In the genomic region with DNA sequence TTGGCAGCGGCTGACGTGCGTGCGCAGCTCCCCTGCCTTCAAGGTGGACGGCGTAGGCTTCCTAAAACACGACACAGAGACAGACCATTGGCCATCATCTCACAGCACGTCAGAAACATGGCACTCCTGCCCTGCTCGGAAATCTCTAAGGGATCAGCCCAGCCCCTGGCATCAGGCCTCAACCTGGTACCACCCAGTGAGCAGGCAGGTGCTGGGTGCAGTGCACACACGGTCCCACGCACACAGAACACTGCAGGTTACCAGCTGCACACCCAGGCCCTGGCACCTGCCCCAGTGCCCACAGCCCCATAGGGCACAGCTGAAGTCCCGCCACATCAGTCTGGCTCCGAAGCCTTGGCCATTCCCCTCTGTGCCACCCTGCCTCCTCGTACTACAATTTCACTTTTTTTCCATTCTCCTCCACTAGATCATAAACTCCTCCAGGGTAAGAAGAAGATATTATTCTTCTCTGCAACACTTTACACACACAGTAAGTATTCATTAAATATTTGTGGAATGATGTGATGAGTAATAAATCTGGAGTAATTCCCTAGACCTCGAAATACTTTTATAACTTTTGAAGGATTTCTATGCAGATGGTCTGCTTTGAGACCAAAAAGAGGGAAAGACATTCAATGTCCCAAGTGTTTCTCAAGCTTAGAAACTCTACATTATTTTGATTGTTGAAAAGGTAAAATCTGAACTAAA, we compare ENCODE assay signal across 23 cellular contexts.
DNase-seq lines count a peak whose midpoint lies in the region; ATAC-seq and TF ChIP-seq lines count a peak whose summit lies in the region.
"Had no signal": no experiment of that assay in that cellular context is flagged by ENCODE, and none has a peak within 500 bp of the region (broad histone marks: within the 10 kb centered on the region; RNA-seq: fewer than 3 reads in every experiment).

No MANE protein-coding gene starts in this region.

- H3K4me3 ChIP-seq in right atrium auricular region = no peak overlapping the region
- H3K4me3 ChIP-seq in RWPE2 (ENCODE audit: severe bottlenecking) = no peak overlapping the region
- H3K4me3 ChIP-seq in aorta (ENCODE audit: low read length in 2 of 2) = no peak overlapping the region
- H3K4me3 ChIP-seq: A549, coronary artery, GM23338, lung, prostate gland, thoracic aorta had no signal

- H3K4me1 ChIP-seq in right atrium auricular region (no peaks in the 10 kb centered on the region), RWPE2 (ENCODE audit: insufficient read depth, poor library complexity, severe bottlenecking) (no peaks in the 10 kb centered on the region), aorta (ENCODE audit: control insufficient read depth in 1 of 2, insufficient read depth in 2 of 2, low read length in 2 of 2) (no peaks in the 10 kb centered on the region)
- H3K4me1 ChIP-seq: A549, prostate gland had no signal

- ATAC-seq in Right ventricle myocardium superior (ENCODE audit: poor library complexity) (no peak), RWPE2 (ENCODE audit: low read depth) (peak; percentile 17; the same call in 1 of the 3 replicates), aorta (ENCODE audit: low FRiP score) (peak; percentile 30)
- ATAC-seq: A549, GM23338 had no signal

- no peaks in the 10 kb centered on the region for H3K4me1 Mint-ChIP-seq in activated CD4-positive, alpha-beta T cell treated with anti-CD3 and anti-CD28 coated beads, Interleukin-2, amount 10 ng/mL, durations not matched to agents 24 days and 14 days
- H3K4me1 Mint-ChIP-seq: activated naive CD4-positive, alpha-beta T cell treated with anti-CD3 and anti-CD28 coated beads, Interleukin-2, amount 10 ng/mL, durations not matched to agents 7 days and 5 days; naive B cell had no signal

- H3K27me3 ChIP-seq in right atrium auricular region (no peaks in the 10 kb centered on the region), RWPE2 (ENCODE audit: insufficient read depth, poor library complexity, severe bottlenecking) (no peaks in the 10 kb centered on the region), aorta (ENCODE audit: control insufficient read depth in 1 of 2, insufficient read depth in 2 of 2, low read length in 1 of 2) (no peaks in the 10 kb centered on the region)

- H3K36me3 ChIP-seq in right atrium auricular region = peaks cover 81% of the 10 kb centered on the region
- H3K36me3 ChIP-seq in RWPE2 (ENCODE audit: low read depth) = peaks cover 38% of the 10 kb centered on the region
- peaks cover 5 to 17% of the 10 kb centered on the region in 2 donors for H3K36me3 ChIP-seq in aorta (ENCODE audit: control insufficient read depth in 1 of 2, insufficient read depth in 2 of 2, low read length in 1 of 2)
- H3K36me3 ChIP-seq: prostate gland had no signal

- H3K9me3 ChIP-seq in right atrium auricular region (no peaks in the 10 kb centered on the region), RWPE2 (ENCODE audit: severe bottlenecking) (no peaks in the 10 kb centered on the region), aorta (ENCODE audit: control insufficient read depth, low read length) (no peaks in the 10 kb centered on the region)
- H3K9me3 ChIP-seq: A549, prostate gland, thoracic aorta had no signal

- no peaks in the 10 kb centered on the region for H3K9me3 Mint-ChIP-seq in activated CD4-positive, alpha-beta T cell treated with anti-CD3 and anti-CD28 coated beads, Interleukin-2, amount 10 ng/mL, durations not matched to agents 24 days and 14 days
- H3K9me3 Mint-ChIP-seq: activated naive CD4-positive, alpha-beta T cell treated with anti-CD3 and anti-CD28 coated beads, Interleukin-2, amount 10 ng/mL, durations not matched to agents 7 days and 5 days; brain; GM23338 had no signal

- peaks cover 8% of the 10 kb centered on the region for H3K27me3 Mint-ChIP-seq in activated CD4-positive, alpha-beta T cell treated with anti-CD3 and anti-CD28 coated beads, Interleukin-2, amount 10 ng/mL, durations not matched to agents 24 days and 14 days
- H3K27me3 Mint-ChIP-seq: activated CD4-positive, alpha-beta memory T cell treated with anti-CD3 and anti-CD28 coated beads for 36 hours; CD4-positive, alpha-beta T cell; naive B cell had no signal

- DNase-seq in right atrium auricular region (ENCODE audit: low spot score) = peak; percentile 50
- no peak for DNase-seq in Right ventricle myocardium superior
- DNase-seq in RWPE2 (ENCODE audit: low spot score) = no peak
- peak; percentile 36 for DNase-seq in iris pigment epithelial cell (ENCODE audit: low read depth)
- no peak for DNase-seq in aorta
- DNase-seq in hepatic stellate cell (ENCODE audit: low spot score) = no peak
- no peak for DNase-seq in activated CD4-positive, alpha-beta T cell treated with anti-CD3 and anti-CD28 coated beads, Interleukin-2, amount 10 ng/mL, durations not matched to agents 24 days and 14 days
- no peak for DNase-seq in DMS79 (lab: John Stamatoyannopoulos, UW)
- DNase-seq: activated CD4-positive, alpha-beta memory T cell treated with anti-CD3 and anti-CD28 coated beads for 36 hours; activated naive CD4-positive, alpha-beta T cell treated with anti-CD3 and anti-CD28 coated beads, Interleukin-2, amount 10 ng/mL, durations not matched to agents 7 days and 5 days; activated T-cell treated with anti-CD3 and anti-CD28 coated beads, Interleukin-2, amount 50 U/mL, for 1 hour; CD4-positive, alpha-beta T cell; DMS79 treated with DMSO at 0.1 percent for 48 hours; naive B cell; NCI-H2029 treated with DMSO at 0.1 percent for 48 hours; NCI-H524 had no signal

- WGBS in aorta, 2 donors = 80 to 84% methylated on average over 15 of the region's 15 CpGs

- no peaks in the 10 kb centered on the region for H3K36me3 Mint-ChIP-seq in activated CD4-positive, alpha-beta T cell treated with anti-CD3 and anti-CD28 coated beads, Interleukin-2, amount 10 ng/mL, durations not matched to agents 24 days and 14 days (ENCODE audit: low read depth)
- H3K36me3 Mint-ChIP-seq: activated CD4-positive, alpha-beta memory T cell treated with anti-CD3 and anti-CD28 coated beads for 36 hours; activated naive CD4-positive, alpha-beta T cell treated with anti-CD3 and anti-CD28 coated beads, Interleukin-2, amount 10 ng/mL, durations not matched to agents 7 days and 5 days; naive B cell had no signal

- TF ChIP-seq CTCF in right atrium auricular region (IDR thresholded peaks at IDR 0.05) = no peak
- TF ChIP-seq CTCF in RWPE2 (IDR thresholded peaks at IDR 0.05; ENCODE audit: poor library complexity, severe bottlenecking) = no peak

- intact Hi-C loops in Right ventricle myocardium superior (cut with DNase I) (no loop called here), aorta (cut with DNase I) (no loop called here)
- intact Hi-C loops in activated CD4-positive, alpha-beta T cell treated with anti-CD3 and anti-CD28 coated beads, Interleukin-2, amount 10 ng/mL, durations not matched to agents 24 days and 14 days (cut with micrococcal nuclease) = no loop called here

- H3K27ac Mint-ChIP-seq in activated CD4-positive, alpha-beta T cell treated with anti-CD3 and anti-CD28 coated beads, Interleukin-2, amount 10 ng/mL, durations not matched to agents 24 days and 14 days = no peak overlapping the region
- H3K27ac Mint-ChIP-seq: activated CD4-positive, alpha-beta memory T cell treated with anti-CD3 and anti-CD28 coated beads for 36 hours; activated naive CD4-positive, alpha-beta T cell treated with anti-CD3 and anti-CD28 coated beads, Interleukin-2, amount 10 ng/mL, durations not matched to agents 7 days and 5 days; CD4-positive, alpha-beta T cell; GM23338; naive B cell had no signal

- H3K27ac ChIP-seq in right atrium auricular region (no peak overlapping the region), RWPE2 (ENCODE audit: poor library complexity, severe bottlenecking) (no peak overlapping the region), aorta (ENCODE audit: low read depth in 1 of 2, low read length in 2 of 2) (no peak overlapping the region)
- H3K27ac ChIP-seq: A549, coronary artery, prostate gland, thoracic aorta had no signal

- no peak overlapping the region for H3K4me3 Mint-ChIP-seq in activated CD4-positive, alpha-beta T cell treated with anti-CD3 and anti-CD28 coated beads, Interleukin-2, amount 10 ng/mL, durations not matched to agents 24 days and 14 days
- H3K4me3 Mint-ChIP-seq: activated CD4-positive, alpha-beta memory T cell treated with anti-CD3 and anti-CD28 coated beads for 36 hours; activated naive CD4-positive, alpha-beta T cell treated with anti-CD3 and anti-CD28 coated beads, Interleukin-2, amount 10 ng/mL, durations not matched to agents 7 days and 5 days; brain; CD4-positive, alpha-beta T cell; GM23338; naive B cell had no signal

Comparison
In these comparisons a context has a peak if more than half of its experiments do, and no peak if none do; other contexts are left out.
1. DNase-seq: peak in right atrium auricular region (single experiment) and iris pigment epithelial cell (single experiment); none in Right ventricle myocardium superior (single experiment), RWPE2 (single experiment), aorta (0 of 2), hepatic stellate cell (single experiment), activated CD4-positive, alpha-beta T cell treated with anti-CD3 and anti-CD28 coated beads, Interleukin-2, amount 10 ng/mL, durations not matched to agents 24 days and 14 days (single experiment) and DMS79 (single experiment).